1 cellular context compared by ENCODE assay signal in genomic region chr5:43000198-43000840, GRCh38.
TF ChIP-seq lines count a peak whose summit lies in the region.

No MANE protein-coding gene starts in this region.

TF ChIP-seq in HepG2, 621 proteins besides CTCF, POLR2A, EP300 and RAD21 (continued from another document and continues in another):
- peak; percentile 40; the same call in 1 of the 2 replicates for TF ChIP-seq UBTF (CRISPR knock-in tag; IDR thresholded peaks at IDR 0.05)
- TF ChIP-seq ZNF121 (CRISPR knock-in tag; IDR thresholded peaks at IDR 0.05) = no peak
- TF ChIP-seq CHCHD3 (CRISPR knock-in tag; IDR thresholded peaks at IDR 0.05) = no peak
- no peak for TF ChIP-seq ZNF501 (CRISPR knock-in tag; IDR thresholded peaks at IDR 0.05)
- TF ChIP-seq ZNF230 (CRISPR knock-in tag; IDR thresholded peaks at IDR 0.05) = no peak
- TF ChIP-seq POGK (CRISPR knock-in tag; conservative IDR thresholded peaks at IDR 0.05) = 0 out of 2 replicates have a peak, but pooled peaks have one; percentile 30
- no peak for TF ChIP-seq TARDBP (CRISPR knock-in tag; IDR thresholded peaks at IDR 0.05)
- TF ChIP-seq ZNF619 (CRISPR knock-in tag; IDR thresholded peaks at IDR 0.05) = no peak
- TF ChIP-seq ZFP91 (CRISPR knock-in tag; IDR thresholded peaks at IDR 0.05; ENCODE audit: borderline replicate concordance) = peak; percentile 57; the same call in 1 of the 2 replicates
- TF ChIP-seq ZNF253 (CRISPR knock-in tag; IDR thresholded peaks at IDR 0.05; ENCODE audit: borderline replicate concordance) = no peak
- TF ChIP-seq ZNF652 (CRISPR knock-in tag; IDR thresholded peaks at IDR 0.05; ENCODE audit: borderline replicate concordance, low read depth) = no peak
- no peak for TF ChIP-seq ELK4 (CRISPR knock-in tag; IDR thresholded peaks at IDR 0.05; ENCODE audit: borderline replicate concordance)
- no peak for TF ChIP-seq MED13 (CRISPR knock-in tag; IDR thresholded peaks at IDR 0.05)
- TF ChIP-seq RNF2 (conservative IDR thresholded peaks at IDR 0.05; ENCODE audit: low read depth) = no peak
- 0 out of 2 replicates have a peak, but pooled peaks have one; percentile 22 for TF ChIP-seq ARNT2 (CRISPR knock-in tag; IDR thresholded peaks at IDR 0.05; ENCODE audit: low read depth)
- TF ChIP-seq DRAP1 (CRISPR knock-in tag; IDR thresholded peaks at IDR 0.05) = no peak
- peak; percentile 40; the same call in 1 of the 2 replicates for TF ChIP-seq PHF8 (CRISPR knock-in tag; IDR thresholded peaks at IDR 0.05)
- TF ChIP-seq SMYD3 (CRISPR knock-in tag; IDR thresholded peaks at IDR 0.05) = no peak
- TF ChIP-seq GABPA (IDR thresholded peaks at IDR 0.05; ENCODE audit: low read depth, low read length) = no peak
- TF ChIP-seq GABPA (CRISPR knock-in tag; IDR thresholded peaks at IDR 0.05; ENCODE audit: low read depth) = no peak
- TF ChIP-seq MYC (CRISPR knock-in tag; IDR thresholded peaks at IDR 0.05; ENCODE audit: borderline replicate concordance) = 0 out of 2 replicates have a peak, but pooled peaks have one; percentile 27
- TF ChIP-seq CREB3 (CRISPR knock-in tag; IDR thresholded peaks at IDR 0.05) = no peak
- TF ChIP-seq ZNF7 (CRISPR knock-in tag; IDR thresholded peaks at IDR 0.05) = no peak
- TF ChIP-seq ATF7 (IDR thresholded peaks at IDR 0.05) = no peak
- no peak for TF ChIP-seq ATF7 (CRISPR knock-in tag; IDR thresholded peaks at IDR 0.05)
- TF ChIP-seq HMG20A (CRISPR knock-in tag; IDR thresholded peaks at IDR 0.05; ENCODE audit: borderline replicate concordance) = no peak
- no peak for TF ChIP-seq ZNF780A (CRISPR knock-in tag; IDR thresholded peaks at IDR 0.05)
- TF ChIP-seq ZFY (CRISPR knock-in tag; IDR thresholded peaks at IDR 0.05) = peak; percentile 30; the same call in 1 of the 2 replicates
- TF ChIP-seq ZNF142 (CRISPR knock-in tag; IDR thresholded peaks at IDR 0.05) = no peak; the same call in 1 of the 2 replicates
- TF ChIP-seq MAF1 (CRISPR knock-in tag; IDR thresholded peaks at IDR 0.05; ENCODE audit: borderline replicate concordance) = no peak
- no peak for TF ChIP-seq LRRFIP1 (CRISPR knock-in tag; conservative IDR thresholded peaks at IDR 0.05)
- TF ChIP-seq PREB (CRISPR knock-in tag; IDR thresholded peaks at IDR 0.05) = no peak
- TF ChIP-seq ZNF547 (CRISPR knock-in tag; IDR thresholded peaks at IDR 0.05) = 0 out of 2 replicates have a peak, but pooled peaks have one; percentile 34
- TF ChIP-seq ZMAT5 (CRISPR knock-in tag; IDR thresholded peaks at IDR 0.05; ENCODE audit: borderline replicate concordance, low read depth) = no peak
- no peak for TF ChIP-seq ZNF614 (CRISPR knock-in tag; IDR thresholded peaks at IDR 0.05; ENCODE audit: borderline replicate concordance)
- TF ChIP-seq NFE2L1 (CRISPR knock-in tag; IDR thresholded peaks at IDR 0.05; ENCODE audit: borderline replicate concordance) = no peak
- TF ChIP-seq CC2D1A (CRISPR knock-in tag; IDR thresholded peaks at IDR 0.05) = no peak
- TF ChIP-seq ZBTB21 (CRISPR knock-in tag; IDR thresholded peaks at IDR 0.05) = no peak
- no peak for TF ChIP-seq TFDP2 (CRISPR knock-in tag; IDR thresholded peaks at IDR 0.05)
- TF ChIP-seq ZNF546 (CRISPR knock-in tag; conservative IDR thresholded peaks at IDR 0.05) = no peak
- no peak for TF ChIP-seq ZNF704 (CRISPR knock-in tag; IDR thresholded peaks at IDR 0.05; ENCODE audit: borderline replicate concordance)
